Comparison of ENCODE assay signal across 10 cellular contexts in genomic region chr21:32359719-32360260, GRCh38. TPM values are rescaled to one million over a fixed set of nuclear protein-coding genes. Genes with fewer than 3 reads are reported as not detected.
A peak's percentile ranks its signal among the peaks of the same experiment; 100 is the strongest.
DNase-seq lines count a peak whose midpoint lies in the region; ATAC-seq and TF ChIP-seq lines count a peak whose summit lies in the region.
"Had no signal": no experiment of that assay in that cellular context is flagged by ENCODE, and none has a peak within 500 bp of the region (broad histone marks: within the 10 kb centered on the region; RNA-seq: fewer than 3 reads in every experiment).

No MANE protein-coding gene starts in this region.

- H3K36me3 ChIP-seq in OCI-LY7 (ENCODE audit: insufficient read depth, low read length): peaks cover 99% of the 10 kb centered on the region
- H3K36me3 ChIP-seq in esophagus squamous epithelium: peaks cover 29 to 92% (median 47%) of the 10 kb centered on the region in 3 donors
- H3K36me3 ChIP-seq in ovary: no peaks in the 10 kb centered on the region

- H3K4me2 ChIP-seq in OCI-LY7 (ENCODE audit: low read length): no peak overlapping the region

- intact Hi-C loops in cardiac septum (cut with DNase I) (no loop called here), Right ventricle myocardium inferior (cut with DNase I) (no loop called here), OCI-LY7 (cut with micrococcal nuclease; ENCODE audit: unreplicated experiment) (no loop called here), esophagus squamous epithelium (cut with DNase I) (no loop called here), ovary (cut with DNase I) (no loop called here)

- TF ChIP-seq POLR2A in esophagus squamous epithelium (IDR thresholded peaks at IDR 0.05) (no peak), ovary (IDR thresholded peaks at IDR 0.05) (no peak)

- POLR2A ChIA-PET in OCI-LY7 (lab: Charles Lee): interaction anchor here (0.6 kb wide), 1 partner anchor 79 kb away, joined by 5 read pairs; no protein-coding TSS in a partner anchor

- H4K20me1 ChIP-seq in OCI-LY7 (ENCODE audit: insufficient read depth, low read length): no peaks in the 10 kb centered on the region; the same call in 1 of the 2 replicates

- no peak for TF ChIP-seq EP300 in ovary (IDR thresholded peaks at IDR 0.05)

- WGBS in esophagus squamous epithelium, 2 donors: 73 to 76% methylated on average over 4 to 5 of the region's 7 CpGs
- 60 to 66% (median 64%) methylated on average over 7 of the region's 7 CpGs for WGBS in ovary, 3 donors

- H3K4me3 ChIP-seq in OCI-LY7 (ENCODE audit: low read depth, low read length, poor library complexity, severe bottlenecking) (no peak overlapping the region), esophagus squamous epithelium (no peak overlapping the region), ovary (no peak overlapping the region)

- TF ChIP-seq CTCF in OCI-LY7 (conservative IDR thresholded peaks at IDR 0.05; ENCODE audit: low read length) (peak; percentile 51), esophagus squamous epithelium (IDR thresholded peaks at IDR 0.05) (peak in 4 of 6 experiments; percentile 5 to 49 (median 28)), ovary (IDR thresholded peaks at IDR 0.05) (no peak)

- H3K9me3 ChIP-seq in OCI-LY7 (ENCODE audit: low read length) (no peaks in the 10 kb centered on the region), esophagus squamous epithelium (no peaks in the 10 kb centered on the region), ovary (no peaks in the 10 kb centered on the region)

- H3K27me3 ChIP-seq in esophagus squamous epithelium (no peaks in the 10 kb centered on the region), ovary (no peaks in the 10 kb centered on the region)

- H2AFZ ChIP-seq in OCI-LY7 (ENCODE audit: low read length): no peak overlapping the region

- H3K4me1 ChIP-seq in OCI-LY7 (ENCODE audit: insufficient read depth, low read length, poor library complexity, severe bottlenecking) (no peaks in the 10 kb centered on the region), esophagus squamous epithelium (peaks cover 0 to 49% (median 23%) of the 10 kb centered on the region in 3 donors), ovary (ENCODE audit: insufficient read depth) (no peaks in the 10 kb centered on the region)

- H3K79me2 ChIP-seq in OCI-LY7 (ENCODE audit: insufficient read depth, low read depth, low read length): no peaks in the 10 kb centered on the region

- no peaks in the 10 kb centered on the region for H3K9me2 ChIP-seq in OCI-LY7 (ENCODE audit: insufficient read depth, low read length)

- CTCF ChIA-PET in OCI-LY7 (lab: Charles Lee; ENCODE audit: unreplicated experiment): no interaction called here

- H3K27ac ChIP-seq in OCI-LY7 (ENCODE audit: low read depth, low read length, poor library complexity, severe bottlenecking): no peak overlapping the region
- peak overlapping the region; percentile 53 to 65 (median 56) for H3K27ac ChIP-seq in esophagus squamous epithelium
- no peak overlapping the region for H3K27ac ChIP-seq in ovary

- BruUV-seq in OCI-LY7 (replicated peaks; lab: Mats Ljungman, UMichigan): no TSS peak

- ATAC-seq in Right ventricle myocardium inferior (no peak), HG03280 (IDR thresholded peaks at IDR 0.05; ENCODE audit: unreplicated experiment) (no peak), HG03175 (IDR thresholded peaks at IDR 0.05; ENCODE audit: unreplicated experiment) (no peak), GM21367 (IDR thresholded peaks at IDR 0.05; ENCODE audit: unreplicated experiment) (no peak)
- ATAC-seq: T-helper 17 cell had no signal

- DNase-seq in cardiac septum (ENCODE audit: low spot score) (peak; percentile 72), Right ventricle myocardium inferior (ENCODE audit: missing footprints) (no peak), OCI-LY7 (ENCODE audit: low spot score) (peak; percentile 7), esophagus squamous epithelium (lab: John Stamatoyannopoulos, UW) (no peak), ovary (no peak)
- DNase-seq: NCI-H1105, T-helper 17 cell had no signal

RNA-seq across cellular contexts. Expression of gene URB1, which starts 33.0 kb away (rescaled TPM):
- total RNA-seq in cardiac septum (10.5 TPM), Right ventricle myocardium inferior (11.6 TPM), OCI-LY7 (2022) (23.4 and 25.4 TPM in 2 replicates), esophagus squamous epithelium (10 to 100 TPM; 11.1 to 24.8 (median 17.9) TPM), ovary (10 to 100 TPM; 14.4 to 29.6 (median 19.6) TPM)
- total RNA-seq in OCI-LY7 (2014; rRNA removed; shearing (Covaris generic)): 19.4 and 20.8 TPM in 2 replicates
- 1 to 10 TPM; 7.6 to 9.1 TPM for polyA plus RNA-seq in ovary

RNA-seq across cellular contexts. Expression of gene EVA1C, which starts 52.7 kb away (rescaled TPM):
- total RNA-seq in cardiac septum: 15.4 TPM
- 12.8 TPM for total RNA-seq in Right ventricle myocardium inferior
- total RNA-seq in OCI-LY7 (2014; rRNA removed; shearing (Covaris generic)): not detected in 2 replicates
- not detected in 2 replicates for total RNA-seq in OCI-LY7 (2022)
- 10 to 100 TPM; 12.7 to 39.9 (median 24.4) TPM for total RNA-seq in esophagus squamous epithelium
- 100 to 1,000 TPM in 1 of 7 donors, 10 to 100 TPM in 6; 27.1 to 156 (median 49.6) TPM for total RNA-seq in ovary
- polyA plus RNA-seq in ovary: 10 to 100 TPM; 29.9 to 46.6 TPM

Comparison
In these comparisons a context has a peak if more than half of its experiments do, and no peak if none do; other contexts are left out.
1. DNase-seq: peak in cardiac septum (single experiment) and OCI-LY7 (single experiment); none in Right ventricle myocardium inferior (single experiment), esophagus squamous epithelium (single experiment) and ovary (0 of 5).
2. H3K27ac ChIP-seq: peak in esophagus squamous epithelium (4 of 4); none in OCI-LY7 (single experiment) and ovary (0 of 2).
3. CTCF ChIP-seq: peak in OCI-LY7 (single experiment) and esophagus squamous epithelium (4 of 6); none in ovary (0 of 3).
4. RNA of gene EVA1C, which starts 52.7 kb away (total RNA-seq): 27.1 to 156 TPM in ovary, 12.7 to 39.9 TPM in esophagus squamous epithelium, 15.4 TPM in cardiac septum (single experiment) and 12.8 TPM in Right ventricle myocardium inferior (single experiment); not detected in OCI-LY7; every median in the first group is over 10 times any median in the second.